Comparison of ENCODE assay signal across 8 cellular contexts in the genomic region with DNA sequence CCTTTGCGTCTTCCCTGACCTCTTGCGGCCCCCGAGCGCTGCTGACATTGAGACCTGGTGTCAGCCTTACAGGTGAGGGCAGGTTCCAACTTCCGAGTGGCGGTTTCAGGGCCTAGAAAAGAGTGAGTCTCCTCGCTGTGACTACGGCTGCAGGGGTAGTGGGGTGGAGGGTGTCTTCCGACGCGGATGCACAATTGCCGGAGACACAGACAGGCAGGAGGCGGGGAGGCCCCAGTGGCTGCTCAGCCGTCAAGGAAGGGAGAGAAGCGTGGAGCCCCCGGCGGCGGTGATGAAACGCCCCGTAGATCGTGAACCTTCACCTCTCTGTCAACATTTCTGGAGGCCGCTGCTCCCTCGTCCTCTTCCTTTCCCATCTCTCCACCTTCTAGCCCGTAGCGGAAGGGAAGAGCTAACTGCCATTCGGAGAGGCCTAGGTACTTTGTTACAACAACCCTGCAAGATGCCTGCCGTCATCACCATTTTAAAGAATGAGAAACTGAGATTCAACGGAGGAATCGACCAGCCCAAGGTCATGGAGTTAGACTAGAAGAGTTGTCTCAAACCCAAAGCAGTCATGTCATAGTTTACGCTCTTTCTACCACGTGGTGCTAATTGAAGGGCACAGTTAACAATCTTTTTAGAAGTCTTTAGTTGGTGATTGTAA. TPM values are rescaled to one million over a fixed set of nuclear protein-coding genes. Genes with fewer than 3 reads are reported as not detected.
DNase-seq lines count a peak whose midpoint lies in the region; ATAC-seq, FAIRE-seq and TF ChIP-seq lines count a peak whose summit lies in the region.

No MANE protein-coding gene starts in this region.

- no peak for TF ChIP-seq EP300 in suprapubic skin (IDR thresholded peaks at IDR 0.05)

- peaks cover 30% of the 10 kb centered on the region for H3K36me3 Mint-ChIP-seq in activated naive CD8-positive, alpha-beta T cell treated with anti-CD3 and anti-CD28 coated beads, Interleukin-2, amount 50 U/mL, for 24 hours (ENCODE audit: low read depth)

- no peak for FAIRE-seq in kidney (lab: Jason Lieb, UNC)

- H3K27ac ChIP-seq in kidney (ENCODE audit: low read depth in 2 of 2, low read length in 2 of 2) (peak overlapping the region; percentile 99 to 100), suprapubic skin (peak overlapping the region; percentile 95)

- H3K27me3 ChIP-seq in suprapubic skin = no peaks in the 10 kb centered on the region

- in situ Hi-C loops in KBM-7 (cut with MboI; ENCODE audit: low pct_unique_long_range_greater_than_20kb, low sequenced_read_pairs) = no loop called here

- peak overlapping the region; percentile 68 to 98 for H3K9ac ChIP-seq in kidney (ENCODE audit: low read length in 2 of 2)

- H3K27ac Mint-ChIP-seq in activated naive CD8-positive, alpha-beta T cell treated with anti-CD3 and anti-CD28 coated beads, Interleukin-2, amount 50 U/mL, for 24 hours = peak overlapping the region; percentile 100

- no peaks in the 10 kb centered on the region for H3K27me3 Mint-ChIP-seq in activated naive CD8-positive, alpha-beta T cell treated with anti-CD3 and anti-CD28 coated beads, Interleukin-2, amount 50 U/mL, for 24 hours

- peak overlapping the region; percentile 99 to 100 for H3K4me3 ChIP-seq in kidney (ENCODE audit: low read length in 2 of 2)
- peak overlapping the region; percentile 88 for H3K4me3 ChIP-seq in suprapubic skin

- H3K4me1 ChIP-seq in kidney (ENCODE audit: control insufficient read depth in 1 of 2, insufficient read depth in 1 of 2, low read depth in 1 of 2, low read length in 2 of 2) = peaks cover 12 to 13% of the 10 kb centered on the region in 2 donors
- H3K4me1 ChIP-seq in suprapubic skin = peaks cover 30% of the 10 kb centered on the region

- WGBS in suprapubic skin = 5% methylated on average over 23 of the region's 31 CpGs

- no peak for TF ChIP-seq POLR2A in suprapubic skin (IDR thresholded peaks at IDR 0.05)

- ATAC-seq in GM19463 (IDR thresholded peaks at IDR 0.05; ENCODE audit: unreplicated experiment) = peak; percentile 16
- ATAC-seq in HG03521 (IDR thresholded peaks at IDR 0.05; ENCODE audit: unreplicated experiment) = peak; percentile 12
- peak; percentile 26 for ATAC-seq in activated naive CD8-positive, alpha-beta T cell treated with anti-CD3 and anti-CD28 coated beads, Interleukin-2, amount 50 U/mL, for 24 hours

- H3K4me1 Mint-ChIP-seq in activated naive CD8-positive, alpha-beta T cell treated with anti-CD3 and anti-CD28 coated beads, Interleukin-2, amount 50 U/mL, for 24 hours = peaks cover 38% of the 10 kb centered on the region

- H3K9me3 Mint-ChIP-seq in activated naive CD8-positive, alpha-beta T cell treated with anti-CD3 and anti-CD28 coated beads, Interleukin-2, amount 50 U/mL, for 24 hours = no peaks in the 10 kb centered on the region

- intact Hi-C loops in kidney (cut with DNase I) = no loop called here

- no peak for TF ChIP-seq CTCF in kidney (IDR thresholded peaks at IDR 0.05; ENCODE audit: borderline replicate concordance, extremely low read depth, insufficient read depth)
- no peak for TF ChIP-seq CTCF in suprapubic skin (IDR thresholded peaks at IDR 0.05)

- no peaks in the 10 kb centered on the region for H3K36me3 ChIP-seq in kidney (ENCODE audit: control insufficient read depth in 1 of 2, insufficient read depth in 2 of 2, low read length in 2 of 2)
- no peaks in the 10 kb centered on the region for H3K36me3 ChIP-seq in suprapubic skin

- DNase-seq in Daoy (ENCODE audit: low read depth) = peak; percentile 20
- DNase-seq in activated naive CD8-positive, alpha-beta T cell treated with anti-CD3 and anti-CD28 coated beads, Interleukin-2, amount 50 U/mL, for 24 hours = no peak
- DNase-seq in kidney = no peak
- DNase-seq in suprapubic skin (ENCODE audit: low spot score in 2 of 2) = no peak
- DNase-seq in KBM-7 = no peak
- no peak for DNase-seq in DMS79 treated with DMSO at 0.1 percent for 48 hours (lab: John Stamatoyannopoulos, UW)

- H3K9me3 ChIP-seq in kidney (ENCODE audit: control insufficient read depth in 1 of 2, low read length in 2 of 2) (no peaks in the 10 kb centered on the region), suprapubic skin (no peaks in the 10 kb centered on the region)

- H3K4me3 Mint-ChIP-seq in activated naive CD8-positive, alpha-beta T cell treated with anti-CD3 and anti-CD28 coated beads, Interleukin-2, amount 50 U/mL, for 24 hours = peak overlapping the region; percentile 96

RNA-seq across cellular contexts. Expression of a gene that starts 0.5 kb away (rescaled TPM):
- 54.8 and 73.9 TPM in 2 replicates for total RNA-seq in Daoy (2014; rRNA removed; shearing (Covaris generic))
- total RNA-seq in kidney = 41.1 TPM
- polyA plus RNA-seq in kidney (ENCODE audit: insufficient read depth, low read depth, low replicate concordance) = 49.4 TPM
- 10 to 100 TPM; 41.1 to 70.9 (median 48.7) TPM for total RNA-seq in suprapubic skin

RNA-seq across cellular contexts. Expression of a gene that starts 9.8 kb away (rescaled TPM):
- 7.0 and 11.3 TPM in 2 replicates for total RNA-seq in Daoy (2014; rRNA removed; shearing (Covaris generic))
- total RNA-seq in kidney (50.1 TPM), suprapubic skin (10 to 100 TPM; 18.8 to 29.6 (median 25.7) TPM)
- 9.8 TPM for polyA plus RNA-seq in kidney (ENCODE audit: insufficient read depth, low read depth, low replicate concordance)

RNA-seq across cellular contexts. Expression of a gene that starts 48.3 kb away (rescaled TPM):
- 26.5 and 53.5 TPM in 2 replicates for total RNA-seq in Daoy (2014; rRNA removed; shearing (Covaris generic))
- total RNA-seq in kidney (54.9 TPM), suprapubic skin (10 to 100 TPM; 52.7 to 72.3 (median 61.6) TPM)
- polyA plus RNA-seq in kidney (ENCODE audit: insufficient read depth, low read depth, low replicate concordance) = 94.1 TPM

RNA-seq across cellular contexts. Expression of a gene that starts 50.0 kb away (rescaled TPM):
- 38.6 and 41.3 TPM in 2 replicates for total RNA-seq in Daoy (2014; rRNA removed; shearing (Covaris generic))
- total RNA-seq in kidney (56.4 TPM), suprapubic skin (10 to 100 TPM; 43.6 to 64.3 (median 52.7) TPM)
- polyA plus RNA-seq in kidney (ENCODE audit: insufficient read depth, low read depth, low replicate concordance) = 116 TPM

RNA-seq across cellular contexts. Expression of a gene that starts 54.5 kb away (rescaled TPM):
- 22.1 and 25.1 TPM in 2 replicates for total RNA-seq in Daoy (2014; rRNA removed; shearing (Covaris generic))
- total RNA-seq in kidney = 82.7 TPM
- polyA plus RNA-seq in kidney (ENCODE audit: insufficient read depth, low read depth, low replicate concordance) = 75.7 TPM
- total RNA-seq in suprapubic skin = 10 to 100 TPM; 10.8 to 23.3 (median 22.3) TPM
